17 cellular contexts compared by ENCODE assay signal in genomic region chr2:26850002-26850431, GRCh38. TPM values are rescaled to one million over a fixed set of nuclear protein-coding genes. Genes with fewer than 3 reads are reported as not detected.
A peak's percentile ranks its signal among the peaks of the same experiment; 100 is the strongest.
DNase-seq lines count a peak whose midpoint lies in the region; ATAC-seq and TF ChIP-seq lines count a peak whose summit lies in the region.
"Had no signal": no experiment of that assay in that cellular context is flagged by ENCODE, and none has a peak within 500 bp of the region (broad histone marks: within the 10 kb centered on the region; RNA-seq: fewer than 3 reads in every experiment).

No MANE protein-coding gene starts in this region.

- TF ChIP-seq CTCF in NB4 (IDR thresholded peaks at IDR 0.05; ENCODE audit: low read depth, low read length) (no peak), left lung (IDR thresholded peaks at IDR 0.05) (no peak), uterus (IDR thresholded peaks at IDR 0.05) (no peak)

- H3K9me3 ChIP-seq in neuron (ENCODE audit: low read length) (no peaks in the 10 kb centered on the region), left lung (no peaks in the 10 kb centered on the region), uterus (no peaks in the 10 kb centered on the region)
- H3K9me3 ChIP-seq: tibial artery had no signal

- intact Hi-C loops in left lung (cut with DNase I): no loop called here
- intact Hi-C loops in uterus (cut with DNase I; ENCODE audit: low total_unique reads): no loop called here

- H3K36me3 ChIP-seq in neuron (ENCODE audit: insufficient read depth, low read length) (peaks cover 2% of the 10 kb centered on the region), left lung (no peaks in the 10 kb centered on the region), uterus (no peaks in the 10 kb centered on the region)
- H3K36me3 ChIP-seq: tibial artery had no signal

- H3K4me3 ChIP-seq in NB4 (ENCODE audit: low read depth, low read length) (no peak overlapping the region), neuron (ENCODE audit: low read length) (peak overlapping the region; percentile 92), left lung (no peak overlapping the region), uterus (no peak overlapping the region)

- no peak overlapping the region for H3K27ac Mint-ChIP-seq in effector memory CD8-positive, alpha-beta T cell

- H3K4me3 Mint-ChIP-seq in effector memory CD8-positive, alpha-beta T cell: peak overlapping the region; percentile 4 to 21

- peaks cover 60 to 73% of the 10 kb centered on the region in 2 donors for H3K27me3 Mint-ChIP-seq in effector memory CD8-positive, alpha-beta T cell

- H3K27me3 ChIP-seq in neuron (ENCODE audit: insufficient read depth, low read length): no peaks in the 10 kb centered on the region
- H3K27me3 ChIP-seq in left lung: peaks cover 73 to 97% of the 10 kb centered on the region in 2 donors
- peaks cover 33% of the 10 kb centered on the region in 2 donors for H3K27me3 ChIP-seq in uterus

- DNase-seq in DMS79 treated with DMSO at 0.1 percent for 48 hours (lab: John Stamatoyannopoulos, UW) (peak; percentile 34), DMS79 (lab: John Stamatoyannopoulos, UW) (no peak), NB4 (ENCODE audit: low read depth) (peak; percentile 13), left lung (no peak), uterus (no peak)
- no peak for DNase-seq in effector memory CD8-positive, alpha-beta T cell
- no peak for DNase-seq in stimulated activated naive CD4-positive, alpha-beta T cell treated with Interleukin-2 at 50 U/mL for 16 hours (lab: John Stamatoyannopoulos, UW)
- DNase-seq: 8988T, DND-41, mesenchymal stem cell, NCI-H226, tibial artery had no signal

- no peak for TF ChIP-seq POLR2A in NB4 (IDR thresholded peaks at IDR 0.05; ENCODE audit: extremely low read depth, insufficient read length)
- no peak for TF ChIP-seq POLR2A in uterus (IDR thresholded peaks at IDR 0.05)

- H3K9me3 Mint-ChIP-seq in effector memory CD8-positive, alpha-beta T cell: no peaks in the 10 kb centered on the region

- no peak overlapping the region for H2AFZ ChIP-seq in neuron (ENCODE audit: low read depth, low read length)

- peaks cover 7 to 14% of the 10 kb centered on the region in 2 donors for H3K4me1 Mint-ChIP-seq in effector memory CD8-positive, alpha-beta T cell (ENCODE audit: low read depth in 2 of 2)

- peaks cover 56% of the 10 kb centered on the region for H3K4me1 ChIP-seq in neuron (ENCODE audit: insufficient read depth, low read length)
- peaks cover 7 to 37% of the 10 kb centered on the region in 2 donors for H3K4me1 ChIP-seq in left lung
- H3K4me1 ChIP-seq in uterus: peaks cover 0 to 23% of the 10 kb centered on the region in 2 donors

- no peak for ATAC-seq in effector memory CD8-positive, alpha-beta T cell (replicated peaks)
- no peak for ATAC-seq in left lung
- ATAC-seq: sciatic nerve had no signal

- no peak overlapping the region for H3K27ac ChIP-seq in left lung
- no peak overlapping the region for H3K27ac ChIP-seq in uterus
- H3K27ac ChIP-seq: KMS-11, RWPE1, tibial artery had no signal

- H3K36me3 Mint-ChIP-seq in effector memory CD8-positive, alpha-beta T cell (ENCODE audit: insufficient read depth): no peaks in the 10 kb centered on the region

RNA-seq across cellular contexts. Expression of gene DPYSL5, which starts 2.1 kb away (rescaled TPM):
- total RNA-seq in left lung (not detected), uterus (1 to 10 TPM in 1 of 4 donors, not detected in 3; 1.8 TPM)
- total RNA-seq: glomerular endothelial cell, sciatic nerve had no signal

Comparison
In these comparisons a context has a peak if more than half of its experiments do, and no peak if none do; other contexts are left out.
1. DNase-seq: peak in DMS79 treated with DMSO at 0.1 percent for 48 hours (single experiment) and NB4 (single experiment); none in DMS79 (single experiment), effector memory CD8-positive, alpha-beta T cell (0 of 3), stimulated activated naive CD4-positive, alpha-beta T cell treated with Interleukin-2 at 50 U/mL for 16 hours (single experiment), left lung (0 of 2) and uterus (0 of 2).